8 cellular contexts compared by ENCODE assay signal in genomic region chr17:50087246-50087911, GRCh38. TPM values are rescaled to one million over a fixed set of nuclear protein-coding genes. Genes with fewer than 3 reads are reported as not detected.
DNase-seq lines count a peak whose midpoint lies in the region; ATAC-seq and TF ChIP-seq lines count a peak whose summit lies in the region.

No MANE protein-coding gene starts in this region.

- no peak overlapping the region for H3K4me3 ChIP-seq in endodermal cell (ENCODE audit: low read length)
- no peak overlapping the region for H3K4me3 ChIP-seq in naive thymus-derived CD4-positive, alpha-beta T cell (ENCODE audit: low read length)

- H3K27me3 ChIP-seq in endodermal cell (ENCODE audit: control insufficient read depth, insufficient read depth, low read length, poor library complexity, severe bottlenecking) = no peaks in the 10 kb centered on the region
- no peaks in the 10 kb centered on the region for H3K27me3 ChIP-seq in naive thymus-derived CD4-positive, alpha-beta T cell (ENCODE audit: control insufficient read depth in 2 of 2, insufficient read depth in 2 of 2, low read length in 2 of 2)

- no peak overlapping the region for H3K9ac ChIP-seq in endodermal cell (ENCODE audit: extremely low read depth, low read length, poor library complexity, severe bottlenecking)

- CTCF ChIA-PET in naive thymus-derived CD4-positive, alpha-beta T cell (lab: Charles Lee) = interaction anchor here (0.5 to 3.7 kb wide), 22 partner anchors 9 to 323 kb away, joined by 3 to 91 read pairs (median 4); partner anchors contain the start of genes FAM117A and PDK2

- POLR2A ChIA-PET in naive thymus-derived CD4-positive, alpha-beta T cell (lab: Charles Lee) = interaction anchor here (0.7 to 1.6 kb wide), 6 partner anchors 10 to 1026 kb away, joined by 3 to 7 read pairs (median 3); partner anchors contain the start of gene FAM117A

- WGBS in endodermal cell (ENCODE audit: insufficient coverage in 1 of 2, insufficient read length in 1 of 2), 2 experiments = 64 to 80% methylated on average over 4 to 10 of the region's 10 CpGs

- peaks cover 11% of the 10 kb centered on the region for H3K27me3 Mint-ChIP-seq in endodermal cell (ENCODE audit: insufficient read depth)
- H3K27me3 Mint-ChIP-seq in naive thymus-derived CD4-positive, alpha-beta T cell = no peaks in the 10 kb centered on the region
- H3K27me3 Mint-ChIP-seq in stimulated activated naive B cell treated with anti-CD40 and anti-IgM and Interleukin-4, amounts not matched to agents 10 μg/mL and 1 μg/mL and 100 μg/mL, for 72 hours = peaks cover 14 to 28% of the 10 kb centered on the region in 2 donors

- H3K27ac Mint-ChIP-seq in endodermal cell = no peak overlapping the region
- H3K27ac Mint-ChIP-seq in naive thymus-derived CD4-positive, alpha-beta T cell = no peak overlapping the region
- H3K27ac Mint-ChIP-seq in stimulated activated naive B cell treated with anti-CD40 and anti-IgM and Interleukin-4, amounts not matched to agents 10 μg/mL and 1 μg/mL and 100 μg/mL, for 72 hours = no peak overlapping the region

- no peaks in the 10 kb centered on the region for H3K4me1 Mint-ChIP-seq in endodermal cell
- no peaks in the 10 kb centered on the region for H3K4me1 Mint-ChIP-seq in naive thymus-derived CD4-positive, alpha-beta T cell
- H3K4me1 Mint-ChIP-seq in stimulated activated naive B cell treated with anti-CD40 and anti-IgM and Interleukin-4, amounts not matched to agents 10 μg/mL and 1 μg/mL and 100 μg/mL, for 72 hours = no peaks in the 10 kb centered on the region

- ATAC-seq in HG03280 (IDR thresholded peaks at IDR 0.05; ENCODE audit: unreplicated experiment) (peak; percentile 88), GM18870 (IDR thresholded peaks at IDR 0.05; ENCODE audit: unreplicated experiment) (no peak)
- ATAC-seq in naive thymus-derived CD4-positive, alpha-beta T cell = peak; percentile 94
- peak; percentile 94 to 97 for ATAC-seq in stimulated activated naive B cell treated with anti-CD40 and anti-IgM and Interleukin-4, amounts not matched to agents 10 μg/mL and 1 μg/mL and 100 μg/mL, for 72 hours (replicated peaks)

- TF ChIP-seq CTCF in endodermal cell (conservative IDR thresholded peaks at IDR 0.05) = peak; percentile 99

- DNase-seq in EH (ENCODE audit: low read depth) (peak; percentile 77), NOMO-1 (lab: John Stamatoyannopoulos, UW; ENCODE audit: unreplicated experiment in 2 of 2) (peak; percentile 64 to 65), endodermal cell (peak; percentile 99)
- DNase-seq in activated CD8-positive, alpha-beta memory T cell treated with anti-CD3 and anti-CD28 coated beads for 24 hours = peak; percentile 94
- DNase-seq in naive thymus-derived CD4-positive, alpha-beta T cell = peak; percentile 45 to 82 (median 66)
- DNase-seq in stimulated activated naive B cell treated with anti-CD40 and anti-IgM and Interleukin-4, amounts not matched to agents 10 μg/mL and 1 μg/mL and 100 μg/mL, for 72 hours = peak; percentile 65

- no peaks in the 10 kb centered on the region for H3K4me1 ChIP-seq in endodermal cell (ENCODE audit: control insufficient read depth, insufficient read depth, low read length)
- H3K4me1 ChIP-seq in naive thymus-derived CD4-positive, alpha-beta T cell (ENCODE audit: control insufficient read depth in 2 of 2, insufficient read depth in 2 of 2, low read length in 2 of 2) = no peaks in the 10 kb centered on the region

- intact Hi-C loops in naive thymus-derived CD4-positive, alpha-beta T cell (cut with micrococcal nuclease) = loop anchor here (1.0 to 2.0 kb wide), 3 partner anchors 31 to 60 kb away; partner anchors contain the start of gene ITGA3 (in 1 of the 2)

- no peak overlapping the region for H3K27ac ChIP-seq in endodermal cell (ENCODE audit: low read depth, low read length)
- no peak overlapping the region for H3K27ac ChIP-seq in naive thymus-derived CD4-positive, alpha-beta T cell (ENCODE audit: low read depth, low read length)

- no peaks in the 10 kb centered on the region for H3K9me3 Mint-ChIP-seq in endodermal cell
- H3K9me3 Mint-ChIP-seq in naive thymus-derived CD4-positive, alpha-beta T cell = peaks cover 0 to 2% (median 0%) of the 10 kb centered on the region in 11 donors
- H3K9me3 Mint-ChIP-seq in stimulated activated naive B cell treated with anti-CD40 and anti-IgM and Interleukin-4, amounts not matched to agents 10 μg/mL and 1 μg/mL and 100 μg/mL, for 72 hours = no peaks in the 10 kb centered on the region

- H3K9me3 ChIP-seq in endodermal cell (ENCODE audit: control insufficient read depth, low read length) = no peaks in the 10 kb centered on the region
- H3K9me3 ChIP-seq in naive thymus-derived CD4-positive, alpha-beta T cell (ENCODE audit: control insufficient read depth in 2 of 3, low read length in 3 of 3) = no peaks in the 10 kb centered on the region

- no peaks in the 10 kb centered on the region for H3K36me3 ChIP-seq in endodermal cell (ENCODE audit: control insufficient read depth, insufficient read depth, low read length)
- no peaks in the 10 kb centered on the region for H3K36me3 ChIP-seq in naive thymus-derived CD4-positive, alpha-beta T cell (ENCODE audit: control insufficient read depth in 2 of 3, insufficient read depth in 3 of 3, low read length in 3 of 3)

- H3K4me3 Mint-ChIP-seq in endodermal cell = no peak overlapping the region
- H3K4me3 Mint-ChIP-seq in naive thymus-derived CD4-positive, alpha-beta T cell = no peak overlapping the region
- H3K4me3 Mint-ChIP-seq in stimulated activated naive B cell treated with anti-CD40 and anti-IgM and Interleukin-4, amounts not matched to agents 10 μg/mL and 1 μg/mL and 100 μg/mL, for 72 hours = no peak overlapping the region

- H3K36me3 Mint-ChIP-seq in endodermal cell (ENCODE audit: low read depth) = no peaks in the 10 kb centered on the region
- H3K36me3 Mint-ChIP-seq in naive thymus-derived CD4-positive, alpha-beta T cell = peaks cover 0 to 5% (median 0%) of the 10 kb centered on the region in 5 donors
- H3K36me3 Mint-ChIP-seq in stimulated activated naive B cell treated with anti-CD40 and anti-IgM and Interleukin-4, amounts not matched to agents 10 μg/mL and 1 μg/mL and 100 μg/mL, for 72 hours = peaks cover 0 to 2% of the 10 kb centered on the region in 2 donors

RNA-seq across cellular contexts. Expression of gene PDK2, which starts 7.8 kb away (rescaled TPM):
- total RNA-seq in endodermal cell = 10 to 100 TPM; 23.0 to 24.2 TPM
- polyA plus RNA-seq in endodermal cell (2013, experiment 1 of 2) = 24.0 TPM
- polyA plus RNA-seq in endodermal cell (2013, experiment 2 of 2) = 20.7 TPM
- total RNA-seq in naive thymus-derived CD4-positive, alpha-beta T cell = 10 to 100 TPM; 16.7 to 48.3 (median 22.5) TPM
- 10 to 100 TPM; 37.2 to 50.4 TPM for polyA plus RNA-seq in naive thymus-derived CD4-positive, alpha-beta T cell

RNA-seq across cellular contexts. Expression of gene ITGA3, which starts 31.5 kb away (rescaled TPM):
- 10 to 100 TPM; 16.6 to 21.7 TPM for total RNA-seq in endodermal cell
- polyA plus RNA-seq in endodermal cell (2013, experiment 1 of 2) = 12.1 TPM
- 14.6 TPM for polyA plus RNA-seq in endodermal cell (2013, experiment 2 of 2)
- total RNA-seq in naive thymus-derived CD4-positive, alpha-beta T cell = 10 to 100 TPM in 2 of 5 experiments, 1 to 10 TPM in 3; 4.0 to 14.6 (median 8.6) TPM
- polyA plus RNA-seq in naive thymus-derived CD4-positive, alpha-beta T cell = 1 to 10 TPM; 1.4 to 2.4 TPM

RNA-seq across cellular contexts. Expression of gene SAMD14, which starts 42.6 kb away (rescaled TPM):
- 10 to 100 TPM in 1 of 2 donors, 1 to 10 TPM in 1; 9.5 to 23.2 TPM for total RNA-seq in endodermal cell
- polyA plus RNA-seq in endodermal cell (2013, experiment 1 of 2) = 28.9 TPM
- polyA plus RNA-seq in endodermal cell (2013, experiment 2 of 2) = 28.6 TPM
- under 1 TPM in 2 of 5 experiments, not detected in 3; 0.70 to 0.78 TPM for total RNA-seq in naive thymus-derived CD4-positive, alpha-beta T cell
- polyA plus RNA-seq in naive thymus-derived CD4-positive, alpha-beta T cell = not detected

Comparison
In these comparisons a context has a peak if more than half of its experiments do, and no peak if none do; other contexts are left out.
1. RNA of gene SAMD14, which starts 42.6 kb away (total RNA-seq): 9.5 to 23.2 TPM in endodermal cell; 0.70 to 0.78 TPM in naive thymus-derived CD4-positive, alpha-beta T cell; every median in the first group is over 4 times any median in the second.
2. Peak in every context shown above with its lines, with median percentiles within 50 percentile points of each other: DNase-seq.